Comparison of ENCODE assay signal across 30 cellular contexts in genomic region chr12:84704851-84705250, GRCh38.
"Had no signal": no experiment of that assay in that cellular context is flagged by ENCODE, and none has a peak within 500 bp of the region (broad histone marks: within the 10 kb centered on the region; RNA-seq: fewer than 3 reads in every experiment).

No MANE protein-coding gene starts in this region.

- H3K27ac Mint-ChIP-seq: activated CD4-positive, alpha-beta memory T cell treated with anti-CD3 and anti-CD28 coated beads, Interleukin-2, amount 10 ng/mL, durations not matched to agents 7 days and 5 days; activated CD4-positive, alpha-beta T cell treated with anti-CD3 and anti-CD28 coated beads, Interleukin-2, amount 10 ng/mL, durations not matched to agents 7 days and 5 days; activated naive CD4-positive, alpha-beta T cell treated with anti-CD3 and anti-CD28 coated beads, Interleukin-2, amount 10 ng/mL, durations not matched to agents 7 days and 5 days; activated naive CD4-positive, alpha-beta T cell treated with anti-CD3 and anti-CD28 coated beads, Interleukin-2, amount 50 U/mL, for 72 hours; activated naive CD8-positive, alpha-beta T cell treated with anti-CD3 and anti-CD28 coated beads, Interleukin-2, amount 10 ng/mL, durations not matched to agents 7 days and 5 days; activated T-cell treated with anti-CD3 and anti-CD28 coated beads, Interleukin-2, amount 50 U/mL, for 24 hours; activated T-cell treated with anti-CD3 and anti-CD28 coated beads, Interleukin-2, amount 50 U/mL, for 72 hours; dendritic cell treated with granulocyte-macrophage colony-stimulating factor and Interleukin-4, amounts not matched to agents 40 ng/mL and 50 ng/mL, for 4 days; T-helper 17 cell; T-helper 2 cell treated with Interferon-gamma antibody and Interleukin-4, amounts not matched to agents 5 μg/mL and 100 μg/mL, for 36 hours had no signal

- H3K9me3 Mint-ChIP-seq: activated CD4-positive, alpha-beta memory T cell treated with anti-CD3 and anti-CD28 coated beads, Interleukin-2, amount 10 ng/mL, durations not matched to agents 7 days and 5 days; activated CD4-positive, alpha-beta T cell treated with anti-CD3 and anti-CD28 coated beads, Interleukin-2, amount 10 ng/mL, durations not matched to agents 7 days and 5 days; activated naive CD4-positive, alpha-beta T cell treated with anti-CD3 and anti-CD28 coated beads, Interleukin-2, amount 10 ng/mL, durations not matched to agents 7 days and 5 days; activated naive CD8-positive, alpha-beta T cell treated with anti-CD3 and anti-CD28 coated beads, Interleukin-2, amount 10 ng/mL, durations not matched to agents 7 days and 5 days; activated T-cell treated with anti-CD3 and anti-CD28 coated beads, Interleukin-2, amount 50 U/mL, for 24 hours; dendritic cell treated with granulocyte-macrophage colony-stimulating factor and Interleukin-4, amounts not matched to agents 40 ng/mL and 50 ng/mL, for 4 days; T-helper 2 cell treated with Interferon-gamma antibody and Interleukin-4, amounts not matched to agents 5 μg/mL and 100 μg/mL, for 36 hours had no signal

- H3K36me3 Mint-ChIP-seq: activated naive CD4-positive, alpha-beta T cell treated with anti-CD3 and anti-CD28 coated beads, Interleukin-2, amount 10 ng/mL, durations not matched to agents 7 days and 5 days; activated naive CD4-positive, alpha-beta T cell treated with anti-CD3 and anti-CD28 coated beads, Interleukin-2, amount 50 U/mL, for 72 hours; activated naive CD8-positive, alpha-beta T cell treated with anti-CD3 and anti-CD28 coated beads, Interleukin-2, amount 10 ng/mL, durations not matched to agents 7 days and 5 days had no signal

- H3K4me1 Mint-ChIP-seq: activated CD4-positive, alpha-beta T cell treated with anti-CD3 and anti-CD28 coated beads, Interleukin-2, amount 10 ng/mL, durations not matched to agents 7 days and 5 days; activated naive CD4-positive, alpha-beta T cell treated with anti-CD3 and anti-CD28 coated beads, Interleukin-2, amount 10 ng/mL, durations not matched to agents 7 days and 5 days; activated naive CD8-positive, alpha-beta T cell treated with anti-CD3 and anti-CD28 coated beads, Interleukin-2, amount 10 ng/mL, durations not matched to agents 7 days and 5 days; central memory CD8-positive, alpha-beta T cell; T-helper 17 cell had no signal

- ATAC-seq: activated naive CD4-positive, alpha-beta T cell treated with anti-CD3 and anti-CD28 coated beads, Interleukin-2, amount 50 U/mL, for 72 hours; activated T-cell treated with anti-CD3 and anti-CD28 coated beads, Interleukin-2, amount 50 U/mL, for 72 hours; T-helper 17 cell had no signal

- H3K4me1 ChIP-seq: esophagus squamous epithelium had no signal

- H3K4me3 ChIP-seq: coronary artery, dorsolateral prefrontal cortex, esophagus squamous epithelium had no signal

- H3K27me3 ChIP-seq: brain microvascular endothelial cell, dorsolateral prefrontal cortex, esophagus squamous epithelium had no signal

- H3K9me3 ChIP-seq: esophagus squamous epithelium had no signal

- H3K4me3 Mint-ChIP-seq: activated CD4-positive, alpha-beta memory T cell treated with anti-CD3 and anti-CD28 coated beads, Interleukin-2, amount 10 ng/mL, durations not matched to agents 7 days and 5 days; activated CD4-positive, alpha-beta T cell treated with anti-CD3 and anti-CD28 coated beads, Interleukin-2, amount 10 ng/mL, durations not matched to agents 7 days and 5 days; activated naive CD4-positive, alpha-beta T cell treated with anti-CD3 and anti-CD28 coated beads, Interleukin-2, amount 10 ng/mL, durations not matched to agents 7 days and 5 days; activated naive CD8-positive, alpha-beta T cell treated with anti-CD3 and anti-CD28 coated beads, Interleukin-2, amount 10 ng/mL, durations not matched to agents 7 days and 5 days; activated T-cell treated with anti-CD3 and anti-CD28 coated beads, Interleukin-2, amount 50 U/mL, for 24 hours; activated T-cell treated with anti-CD3 and anti-CD28 coated beads, Interleukin-2, amount 50 U/mL, for 72 hours; central memory CD8-positive, alpha-beta T cell; dendritic cell treated with granulocyte-macrophage colony-stimulating factor and Interleukin-4, amounts not matched to agents 40 ng/mL and 50 ng/mL, for 4 days; T-helper 17 cell; T-helper 2 cell treated with Interferon-gamma antibody and Interleukin-4, amounts not matched to agents 5 μg/mL and 100 μg/mL, for 36 hours had no signal

- H3K27ac ChIP-seq: brain microvascular endothelial cell, coronary artery, dorsolateral prefrontal cortex, epithelial cell of prostate, esophagus squamous epithelium had no signal

- H3K36me3 ChIP-seq: brain microvascular endothelial cell, esophagus squamous epithelium had no signal

- H3K27me3 Mint-ChIP-seq: activated CD4-positive, alpha-beta memory T cell treated with anti-CD3 and anti-CD28 coated beads, Interleukin-2, amount 10 ng/mL, durations not matched to agents 7 days and 5 days; activated CD4-positive, alpha-beta T cell treated with anti-CD3 and anti-CD28 coated beads, Interleukin-2, amount 10 ng/mL, durations not matched to agents 7 days and 5 days; activated naive CD4-positive, alpha-beta T cell treated with anti-CD3 and anti-CD28 coated beads, Interleukin-2, amount 10 ng/mL, durations not matched to agents 7 days and 5 days; activated naive CD8-positive, alpha-beta T cell treated with anti-CD3 and anti-CD28 coated beads, Interleukin-2, amount 10 ng/mL, durations not matched to agents 7 days and 5 days; activated T-cell treated with anti-CD3 and anti-CD28 coated beads, Interleukin-2, amount 50 U/mL, for 24 hours; central memory CD8-positive, alpha-beta T cell; dendritic cell treated with granulocyte-macrophage colony-stimulating factor and Interleukin-4, amounts not matched to agents 40 ng/mL and 50 ng/mL, for 4 days; T-helper 17 cell had no signal

- DNase-seq: activated CD4-positive, alpha-beta memory T cell treated with anti-CD3 and anti-CD28 coated beads, Interleukin-2, amount 10 ng/mL, durations not matched to agents 7 days and 5 days; activated CD4-positive, alpha-beta T cell treated with anti-CD3 and anti-CD28 coated beads for 1 hour; activated CD4-positive, alpha-beta T cell treated with anti-CD3 and anti-CD28 coated beads for 4 hours; activated CD4-positive, alpha-beta T cell treated with anti-CD3 and anti-CD28 coated beads, Interleukin-2, amount 10 ng/mL, durations not matched to agents 7 days and 5 days; activated CD4-positive, alpha-beta T cell treated with anti-CD3 and anti-CD28 coated beads, Interleukin-2, amount 50 U/mL, for 4 hours; activated CD4-positive, CD25-positive, alpha-beta regulatory T cell; activated CD8-positive, alpha-beta memory T cell treated with anti-CD3 and anti-CD28 coated beads, Interleukin-2, amount 50 U/mL, for 48 hours; activated gamma-delta T cell; activated naive CD4-positive, alpha-beta T cell; activated naive CD4-positive, alpha-beta T cell treated with anti-CD3 and anti-CD28 coated beads, Interleukin-2, amount 10 ng/mL, durations not matched to agents 7 days and 5 days; activated naive CD8-positive, alpha-beta T cell treated with anti-CD3 and anti-CD28 coated beads, Interleukin-2, amount 10 ng/mL, durations not matched to agents 7 days and 5 days; activated T-cell treated with anti-CD3 and anti-CD28 coated beads for 4 hours; activated T-cell treated with anti-CD3 and anti-CD28 coated beads, Interleukin-2, amount 50 U/mL, for 24 hours; activated T-cell treated with anti-CD3 and anti-CD28 coated beads, Interleukin-2, amount 50 U/mL, for 72 hours; anterior cingulate cortex; brain microvascular endothelial cell; dorsolateral prefrontal cortex; effector memory CD4-positive, alpha-beta T cell; esophagus squamous epithelium; foreskin fibroblast; head of caudate nucleus; T-helper 1 cell; T-helper 17 cell; T1000 had no signal
